1 cellular context compared by ENCODE assay signal in genomic region chr7:130902755-130903357, GRCh38.
TF ChIP-seq lines count a peak whose summit lies in the region.

No MANE protein-coding gene starts in this region.

TF ChIP-seq in GM23338, 12 proteins besides CTCF, POLR2A, EP300 and RAD21 (continued from another document):
- TF ChIP-seq ZNF462 (CRISPR knock-in tag; IDR thresholded peaks at IDR 0.05) (no peak), JUNB (IDR thresholded peaks at IDR 0.05; ENCODE audit: unreplicated experiment) (no peak), ZNF331 (CRISPR knock-in tag; IDR thresholded peaks at IDR 0.05; ENCODE audit: low read depth) (no peak), STAT1 (IDR thresholded peaks at IDR 0.05; ENCODE audit: unreplicated experiment) (no peak), REST (IDR thresholded peaks at IDR 0.05; ENCODE audit: unreplicated experiment) (no peak)
